ENCODE assay signal across 17 cellular contexts in the genomic region with DNA sequence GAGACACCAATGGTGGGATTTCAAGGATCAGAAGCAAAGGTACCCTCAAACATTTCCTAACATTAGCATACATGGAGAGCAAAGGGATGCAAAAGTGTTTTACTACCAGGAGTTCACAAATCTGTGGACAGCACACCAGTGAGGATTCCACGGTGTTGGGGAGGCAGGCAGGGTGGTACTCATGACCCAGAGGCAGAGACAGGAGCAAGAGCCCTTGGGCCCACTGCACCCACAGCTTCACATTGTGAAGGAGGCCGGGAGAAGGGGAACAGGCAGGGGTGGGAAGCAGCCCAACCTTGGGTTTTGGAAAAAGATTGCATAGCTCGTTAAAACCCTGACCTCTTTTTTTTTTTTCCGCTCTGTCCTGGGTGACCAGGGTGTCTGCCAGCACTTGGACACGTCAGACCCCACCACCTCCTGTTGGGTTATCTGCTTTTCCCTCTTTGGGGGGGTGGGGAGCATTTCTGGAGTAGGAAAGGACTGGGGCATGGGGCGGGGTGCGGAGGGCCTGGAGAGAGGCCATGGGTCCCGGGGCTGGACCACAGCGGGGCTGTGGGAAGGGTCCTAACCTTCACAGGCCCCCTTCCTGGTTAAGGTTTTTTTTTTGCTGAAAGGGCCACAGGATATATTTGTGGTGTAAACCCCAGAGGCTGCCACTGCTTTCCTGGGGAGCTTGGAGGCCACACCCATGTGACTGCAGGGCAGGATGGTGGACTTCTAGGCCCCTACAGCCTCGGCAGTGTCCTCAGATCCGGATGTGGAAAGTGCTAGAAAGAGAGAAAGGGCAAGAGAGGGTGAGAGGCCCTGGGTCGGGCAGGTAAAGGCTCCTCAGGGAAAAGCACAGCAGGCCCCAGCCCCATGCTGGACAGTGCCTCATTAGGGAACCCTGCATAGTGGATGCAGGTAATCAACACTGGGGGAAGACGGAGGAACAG. TPM values are rescaled to one million over a fixed set of nuclear protein-coding genes. Genes with fewer than 3 reads are reported as not detected.
DNase-seq lines count a peak whose midpoint lies in the region; ATAC-seq lines count a peak whose summit lies in the region.
"Had no signal": no experiment of that assay in that cellular context is flagged by ENCODE, and none has a peak within 500 bp of the region (broad histone marks: within the 10 kb centered on the region; RNA-seq: fewer than 3 reads in every experiment).

No MANE protein-coding gene starts in this region.

- no peak overlapping the region for H3K4ac ChIP-seq in mesenchymal stem cell (ENCODE audit: low read depth in 1 of 2, low read length in 2 of 2)

- H3K23ac ChIP-seq in mesenchymal stem cell (ENCODE audit: low read length in 2 of 2): no peak overlapping the region

- 91% methylated on average over 13 of the region's 13 CpGs for WGBS in mesenchymal stem cell

- no peaks in the 10 kb centered on the region for H3K36me3 Mint-ChIP-seq in CD8-positive, alpha-beta memory T cell
- H3K36me3 Mint-ChIP-seq in activated CD8-positive, alpha-beta T cell treated with anti-CD3 and anti-CD28 coated beads, Interleukin-2, amount 10 ng/mL, durations not matched to agents 7 days and 5 days (ENCODE audit: low read depth): no peaks in the 10 kb centered on the region

- H4K91ac ChIP-seq in mesenchymal stem cell (ENCODE audit: low read length): peak overlapping the region; percentile 7

- H2BK15ac ChIP-seq in mesenchymal stem cell (ENCODE audit: low read depth, poor library complexity, severe bottlenecking): no peak overlapping the region

- no peak overlapping the region for H4K8ac ChIP-seq in mesenchymal stem cell (ENCODE audit: low read length)

- H3K27ac ChIP-seq in BLaER1: no peak overlapping the region
- H3K27ac ChIP-seq in CD8-positive, alpha-beta memory T cell (ENCODE audit: low read depth, low read length): no peak overlapping the region
- no peak overlapping the region for H3K27ac ChIP-seq in mesenchymal stem cell (ENCODE audit: low read length, poor library complexity, severe bottlenecking)
- H3K27ac ChIP-seq: coronary artery, epithelial cell of prostate, gastrocnemius medialis, HL-60, neural progenitor cell had no signal

- H3K4me2 ChIP-seq in BLaER1 (peak overlapping the region; percentile 42), mesenchymal stem cell (ENCODE audit: low read length, poor library complexity, severe bottlenecking) (no peak overlapping the region)
- H3K4me2 ChIP-seq: neural progenitor cell had no signal

- POLR2A ChIA-PET in CD8-positive, alpha-beta memory T cell (lab: Charles Lee): interaction anchor here (0.6 to 1.1 kb wide), 3 partner anchors 53 to 119 kb away, joined by 3 to 4 read pairs (median 4); no protein-coding TSS in a partner anchor
- POLR2A ChIA-PET in activated CD8-positive, alpha-beta T cell treated with anti-CD3 and anti-CD28 coated beads, Interleukin-2, amount 10 ng/mL, durations not matched to agents 7 days and 5 days (lab: Charles Lee): interaction anchor here (1.0 to 1.6 kb wide), 4 partner anchors 12 to 57 kb away, joined by 3 to 6 read pairs (median 6); a partner anchor contains a TSS

- H2AFZ ChIP-seq in mesenchymal stem cell (ENCODE audit: low read depth, low read length): no peak overlapping the region
- H2AFZ ChIP-seq: neural progenitor cell had no signal

- H3K4me1 ChIP-seq in BLaER1: peaks cover 36% of the 10 kb centered on the region
- peaks cover 46% of the 10 kb centered on the region for H3K4me1 ChIP-seq in CD8-positive, alpha-beta memory T cell (ENCODE audit: insufficient read depth, low read length)
- peaks cover 17% of the 10 kb centered on the region for H3K4me1 ChIP-seq in mesenchymal stem cell (ENCODE audit: control insufficient read depth, insufficient read depth, low read depth, low read length)
- H3K4me1 ChIP-seq: gastrocnemius medialis, neural progenitor cell had no signal

- H3K27me3 ChIP-seq in BLaER1 (no peaks in the 10 kb centered on the region), mesenchymal stem cell (ENCODE audit: control insufficient read depth in 1 of 2, insufficient read depth in 1 of 2, low read length in 2 of 2) (peaks cover 0 to 23% of the 10 kb centered on the region in 2 experiments)
- no peaks in the 10 kb centered on the region for H3K27me3 ChIP-seq in CD8-positive, alpha-beta memory T cell (ENCODE audit: insufficient read depth, low read length, poor library complexity, severe bottlenecking)
- H3K27me3 ChIP-seq: gastrocnemius medialis, neural progenitor cell had no signal

- H3K18ac ChIP-seq in mesenchymal stem cell (ENCODE audit: low read depth in 1 of 2, low read length in 2 of 2): no peak overlapping the region

- H2BK12ac ChIP-seq in mesenchymal stem cell (ENCODE audit: low read length in 2 of 2): peak overlapping the region in 1 of 2 experiments; percentile 24

- no peak overlapping the region for H2BK120ac ChIP-seq in mesenchymal stem cell (ENCODE audit: low read depth, low read length)

- H3K14ac ChIP-seq in mesenchymal stem cell (ENCODE audit: low read length in 2 of 2): peak overlapping the region in 1 of 2 experiments; percentile 37

- peaks cover 0 to 3% of the 10 kb centered on the region in 2 donors for H3K27me3 Mint-ChIP-seq in CD8-positive, alpha-beta memory T cell
- no peaks in the 10 kb centered on the region for H3K27me3 Mint-ChIP-seq in activated CD8-positive, alpha-beta T cell treated with anti-CD3 and anti-CD28 coated beads, Interleukin-2, amount 10 ng/mL, durations not matched to agents 7 days and 5 days (ENCODE audit: low read depth)

- ATAC-seq in activated CD8-positive, alpha-beta T cell treated with anti-CD3 and anti-CD28 coated beads, Interleukin-2, amount 10 ng/mL, durations not matched to agents 7 days and 5 days: peak; percentile 4
- ATAC-seq: gastrocnemius medialis had no signal

- H3K4me1 Mint-ChIP-seq in CD8-positive, alpha-beta memory T cell: peaks cover 46 to 59% (median 47%) of the 10 kb centered on the region in 3 donors
- peaks cover 87% of the 10 kb centered on the region for H3K4me1 Mint-ChIP-seq in activated CD8-positive, alpha-beta T cell treated with anti-CD3 and anti-CD28 coated beads, Interleukin-2, amount 10 ng/mL, durations not matched to agents 7 days and 5 days (ENCODE audit: low read depth)

- no peaks in the 10 kb centered on the region for H3K79me1 ChIP-seq in mesenchymal stem cell (replicated peaks; ENCODE audit: low read length, poor library complexity, severe bottlenecking)

- no peak overlapping the region for H2BK5ac ChIP-seq in mesenchymal stem cell (ENCODE audit: low read depth, low read length, poor library complexity, severe bottlenecking)

- H3K9me3 ChIP-seq in BLaER1: no peaks in the 10 kb centered on the region
- no peaks in the 10 kb centered on the region for H3K9me3 ChIP-seq in CD8-positive, alpha-beta memory T cell (ENCODE audit: low read length)
- no peaks in the 10 kb centered on the region for H3K9me3 ChIP-seq in mesenchymal stem cell (ENCODE audit: control insufficient read depth, low read length)
- H3K9me3 ChIP-seq: gastrocnemius medialis had no signal

- H3K36me3 ChIP-seq in BLaER1 (no peaks in the 10 kb centered on the region), mesenchymal stem cell (ENCODE audit: control insufficient read depth in 1 of 2, insufficient read depth in 2 of 2, low read depth in 1 of 2, low read length in 2 of 2) (peaks cover 0 to 13% of the 10 kb centered on the region in 2 experiments)
- no peaks in the 10 kb centered on the region for H3K36me3 ChIP-seq in CD8-positive, alpha-beta memory T cell (ENCODE audit: insufficient read depth, low read length)
- H3K36me3 ChIP-seq: gastrocnemius medialis, neural progenitor cell had no signal

- 0 out of 2 replicates have a peak overlapping the region, but pooled peaks have one; percentile 11 for H3K9ac ChIP-seq in BLaER1
- no peak overlapping the region for H3K9ac ChIP-seq in mesenchymal stem cell (ENCODE audit: low read length)
- H3K9ac ChIP-seq: neural progenitor cell had no signal

- H3K27ac Mint-ChIP-seq in CD8-positive, alpha-beta memory T cell: peak overlapping the region; percentile 86 to 97 (median 88)
- H3K27ac Mint-ChIP-seq in activated CD8-positive, alpha-beta T cell treated with anti-CD3 and anti-CD28 coated beads, Interleukin-2, amount 10 ng/mL, durations not matched to agents 7 days and 5 days: peak overlapping the region; percentile 96
- H3K27ac Mint-ChIP-seq: neural progenitor cell had no signal

- CTCF ChIA-PET in CD8-positive, alpha-beta memory T cell (lab: Charles Lee): interaction anchor here (0.7 to 13.3 kb wide), 8 partner anchors 29 to 148 kb away, joined by 3 to 146 read pairs (median 7); no protein-coding TSS in a partner anchor
- CTCF ChIA-PET in activated CD8-positive, alpha-beta T cell treated with anti-CD3 and anti-CD28 coated beads, Interleukin-2, amount 10 ng/mL, durations not matched to agents 7 days and 5 days (lab: Charles Lee): interaction anchor here (0.7 to 5.3 kb wide), 11 partner anchors 12 to 145 kb away, joined by 3 to 133 read pairs (median 9); a partner anchor contains a TSS

- H4K20me1 ChIP-seq in BLaER1: no peaks in the 10 kb centered on the region

- no peak overlapping the region for H2AK5ac ChIP-seq in mesenchymal stem cell (ENCODE audit: low read length, severe bottlenecking)

- H3K9me3 Mint-ChIP-seq in CD8-positive, alpha-beta memory T cell: no peaks in the 10 kb centered on the region
- no peaks in the 10 kb centered on the region for H3K9me3 Mint-ChIP-seq in activated CD8-positive, alpha-beta T cell treated with anti-CD3 and anti-CD28 coated beads, Interleukin-2, amount 10 ng/mL, durations not matched to agents 7 days and 5 days (ENCODE audit: insufficient read depth)
- H3K9me3 Mint-ChIP-seq: neural progenitor cell had no signal

- H3K4me3 ChIP-seq in BLaER1: no peak overlapping the region
- no peak overlapping the region for H3K4me3 ChIP-seq in CD8-positive, alpha-beta memory T cell (ENCODE audit: low read length)
- H3K4me3 ChIP-seq in mesenchymal stem cell (ENCODE audit: insufficient read depth in 1 of 2, low read depth in 1 of 2, low read length in 2 of 2): no peak overlapping the region
- H3K4me3 ChIP-seq: coronary artery, gastrocnemius medialis, lung, neural progenitor cell had no signal

- peak overlapping the region in 6 of 7 donors; percentile 13 to 67 (median 50) for H3K4me3 Mint-ChIP-seq in CD8-positive, alpha-beta memory T cell
- H3K4me3 Mint-ChIP-seq in activated CD8-positive, alpha-beta T cell treated with anti-CD3 and anti-CD28 coated beads, Interleukin-2, amount 10 ng/mL, durations not matched to agents 7 days and 5 days: peak overlapping the region; percentile 67
- H3K4me3 Mint-ChIP-seq: neural progenitor cell had no signal

- peak in 1 of 5 donors; percentile 49 for DNase-seq in CD8-positive, alpha-beta memory T cell
- DNase-seq in activated CD8-positive, alpha-beta T cell treated with anti-CD3 and anti-CD28 coated beads, Interleukin-2, amount 10 ng/mL, durations not matched to agents 7 days and 5 days: peak; percentile 61
- no peak for DNase-seq in mesenchymal stem cell
- DNase-seq in NCI-H1105 (lab: John Stamatoyannopoulos, UW): no peak
- no peak for DNase-seq in NCI-H748 (lab: John Stamatoyannopoulos, UW; ENCODE audit: unreplicated experiment)
- no peak for DNase-seq in AML-193 (lab: John Stamatoyannopoulos, UW)
- no peak for DNase-seq in NCI-H1092 treated with DMSO at 0.1 percent for 48 hours (lab: John Stamatoyannopoulos, UW)
- DNase-seq: DMS79, gastrocnemius medialis, NCI-H1417 treated with DMSO at 0.1 percent for 48 hours had no signal

RNA-seq across cellular contexts. Expression of a gene that starts 12.5 kb away (rescaled TPM):
- total RNA-seq in CD8-positive, alpha-beta memory T cell: not detected
- polyA plus RNA-seq in CD8-positive, alpha-beta memory T cell: not detected
- total RNA-seq in activated CD8-positive, alpha-beta T cell treated with anti-CD3 and anti-CD28 coated beads, Interleukin-2, amount 10 ng/mL, durations not matched to agents 7 days and 5 days: under 1 TPM; 0.29 to 0.31 TPM
- 0.01 TPM for polyA plus RNA-seq in mesenchymal stem cell (2013, experiment 1 of 2)
- 0.01 TPM for polyA plus RNA-seq in mesenchymal stem cell (2013, experiment 2 of 2)
- total RNA-seq: gastrocnemius medialis, renal cortical epithelial cell had no signal

RNA-seq across cellular contexts. Expression of a gene that starts 26.4 kb away (rescaled TPM):
- 1 to 10 TPM; 2.1 to 2.3 TPM for total RNA-seq in CD8-positive, alpha-beta memory T cell
- polyA plus RNA-seq in CD8-positive, alpha-beta memory T cell: 2.0 TPM
- 1 to 10 TPM; 1.4 to 2.2 TPM for total RNA-seq in activated CD8-positive, alpha-beta T cell treated with anti-CD3 and anti-CD28 coated beads, Interleukin-2, amount 10 ng/mL, durations not matched to agents 7 days and 5 days
- polyA plus RNA-seq in mesenchymal stem cell (2013, experiment 1 of 2): 23.7 TPM
- 21.9 TPM for polyA plus RNA-seq in mesenchymal stem cell (2013, experiment 2 of 2)

RNA-seq across cellular contexts. Expression of a gene that starts 27.3 kb away (rescaled TPM):
- total RNA-seq in CD8-positive, alpha-beta memory T cell: 10 to 100 TPM; 40.1 to 41.1 TPM
- polyA plus RNA-seq in CD8-positive, alpha-beta memory T cell: 26.4 TPM
- total RNA-seq in activated CD8-positive, alpha-beta T cell treated with anti-CD3 and anti-CD28 coated beads, Interleukin-2, amount 10 ng/mL, durations not matched to agents 7 days and 5 days: 100 to 1,000 TPM; 109 to 119 TPM
- 43.1 TPM for polyA plus RNA-seq in mesenchymal stem cell (2013, experiment 1 of 2)
- 41.2 TPM for polyA plus RNA-seq in mesenchymal stem cell (2013, experiment 2 of 2)

RNA-seq across cellular contexts. Expression of a gene that starts 44.3 kb away (rescaled TPM):
- total RNA-seq in CD8-positive, alpha-beta memory T cell: 100 to 1,000 TPM; 134 to 151 TPM
- 44.3 TPM for polyA plus RNA-seq in CD8-positive, alpha-beta memory T cell
- 10 to 100 TPM; 80.7 to 84.2 TPM for total RNA-seq in activated CD8-positive, alpha-beta T cell treated with anti-CD3 and anti-CD28 coated beads, Interleukin-2, amount 10 ng/mL, durations not matched to agents 7 days and 5 days
- 17.7 TPM for polyA plus RNA-seq in mesenchymal stem cell (2013, experiment 1 of 2)
- polyA plus RNA-seq in mesenchymal stem cell (2013, experiment 2 of 2): 19.5 TPM
